17 cellular contexts compared by ENCODE assay signal in genomic region chr22:11605468-11605981, GRCh38.
DNase-seq lines count a peak whose midpoint lies in the region; ATAC-seq and TF ChIP-seq lines count a peak whose summit lies in the region.
"Had no signal": no experiment of that assay in that cellular context is flagged by ENCODE, and none has a peak within 500 bp of the region (broad histone marks: within the 10 kb centered on the region; RNA-seq: fewer than 3 reads in every experiment).

No MANE protein-coding gene starts in this region.

- no peaks in the 10 kb centered on the region for H3K4me1 ChIP-seq in HUES6 (ENCODE audit: control insufficient read depth, insufficient read depth, low read length)
- no peaks in the 10 kb centered on the region for H3K4me1 ChIP-seq in spleen
- no peaks in the 10 kb centered on the region for H3K4me1 ChIP-seq in colonic mucosa
- H3K4me1 ChIP-seq: A549, BE2C had no signal

- H3K9ac ChIP-seq in HUES6 (ENCODE audit: low read length) (no peak overlapping the region), colonic mucosa (ENCODE audit: low read depth in 2 of 2, low read length in 2 of 2) (no peak overlapping the region)

- WGBS in spleen, 5 donors = 77 to 87% (median 81%) methylated on average over 30 of the region's 30 CpGs

- H3K36me3 ChIP-seq in HUES6 (ENCODE audit: control insufficient read depth, insufficient read depth, low read length) (no peaks in the 10 kb centered on the region), spleen (no peaks in the 10 kb centered on the region), colonic mucosa (no peaks in the 10 kb centered on the region)
- H3K36me3 ChIP-seq: BE2C had no signal

- H3K4me3 ChIP-seq in HUES6 (ENCODE audit: low read depth, low read length) = peak overlapping the region; percentile 36; the same call in 1 of the 2 replicates
- no peak overlapping the region for H3K4me3 ChIP-seq in spleen
- H3K4me3 ChIP-seq in colonic mucosa = no peak overlapping the region
- H3K4me3 ChIP-seq: A549, GM12878, GM23338 had no signal

- ATAC-seq in GM21381 (IDR thresholded peaks at IDR 0.05; ENCODE audit: unreplicated experiment) = no peak
- ATAC-seq: A549, GM12878, GM23338, HepG2 had no signal

- no peak for TF ChIP-seq CTCF in spleen (IDR thresholded peaks at IDR 0.05 in 8 of 11, conservative IDR thresholded peaks at IDR 0.05 in 3 of 11)
- no peak for TF ChIP-seq CTCF in colonic mucosa (IDR thresholded peaks at IDR 0.05)

- no peak for TF ChIP-seq POLR2A in spleen (IDR thresholded peaks at IDR 0.05)

- H3K9me3 ChIP-seq in HUES6 (ENCODE audit: control insufficient read depth, insufficient read depth, low read depth, low read length) (peaks cover 65% of the 10 kb centered on the region), spleen (peaks cover 0 to 96% (median 77%) of the 10 kb centered on the region in 8 donors), colonic mucosa (peaks cover 11% of the 10 kb centered on the region)
- H3K9me3 ChIP-seq: A549 had no signal

- H3K27ac ChIP-seq in HUES6 (ENCODE audit: low read depth, low read length) (no peak overlapping the region), spleen (no peak overlapping the region), colonic mucosa (no peak overlapping the region)
- H3K27ac ChIP-seq: A549, C4-2B had no signal

- intact Hi-C loops in spleen (cut with DNase I; ENCODE audit: low total_unique reads) = no loop called here
- intact Hi-C loops in colonic mucosa (cut with DNase I) = no loop called here

- DNase-seq in mesenteric fat pad (ENCODE audit: low spot score) = peak; percentile 89
- peak; percentile 76 for DNase-seq in spleen
- DNase-seq in NCI-H524 (lab: John Stamatoyannopoulos, UW) = no peak
- no peak for DNase-seq in colonic mucosa
- no peak for DNase-seq in amygdala (lab: John Stamatoyannopoulos, UW)
- DNase-seq: BE2C; CD4-positive, alpha-beta memory T cell; DMS153; DMS79 treated with DMSO at 0.1 percent for 48 hours; H7 had no signal

- H3K27me3 ChIP-seq in HUES6 (ENCODE audit: control insufficient read depth, insufficient read depth, low read length) (no peaks in the 10 kb centered on the region), spleen (replicated peaks in 1 of 7) (no peaks in the 10 kb centered on the region), colonic mucosa (no peaks in the 10 kb centered on the region)
- H3K27me3 ChIP-seq: BE2C had no signal

Comparison
In these comparisons a context has a peak if more than half of its experiments do, and no peak if none do; other contexts are left out.
1. DNase-seq: peak in mesenteric fat pad (single experiment) and spleen (single experiment); none in NCI-H524 (0 of 2), colonic mucosa (single experiment) and amygdala (0 of 56).